In genomic region chr2:127771756-127772155, GRCh38 we compare ENCODE assay signal across 1 cellular context.
TF ChIP-seq lines count a peak whose summit lies in the region.

No MANE protein-coding gene starts in this region.

TF ChIP-seq in WTC11, 78 proteins besides CTCF, POLR2A, EP300 and RAD21 (continued from another document):
- TF ChIP-seq ARID4B (CRISPR knock-in tag; IDR thresholded peaks at IDR 0.05; ENCODE audit: borderline replicate concordance) (no peak), MLX (CRISPR knock-in tag; IDR thresholded peaks at IDR 0.05) (no peak), NR1H2 (CRISPR knock-in tag; IDR thresholded peaks at IDR 0.05) (no peak), ZNF416 (CRISPR knock-in tag; IDR thresholded peaks at IDR 0.05) (no peak), USF2 (CRISPR knock-in tag; IDR thresholded peaks at IDR 0.05) (no peak), ZNF232 (CRISPR knock-in tag; IDR thresholded peaks at IDR 0.05) (no peak), E2F5 (CRISPR knock-in tag; IDR thresholded peaks at IDR 0.05) (no peak), CBFB (CRISPR knock-in tag; IDR thresholded peaks at IDR 0.05; ENCODE audit: low read depth) (no peak), CREB1 (CRISPR knock-in tag; IDR thresholded peaks at IDR 0.05) (no peak)
